19 cellular contexts compared by ENCODE assay signal in genomic region chr9:82495884-82496777, GRCh38.
DNase-seq lines count a peak whose midpoint lies in the region; ATAC-seq, FAIRE-seq and TF ChIP-seq lines count a peak whose summit lies in the region.
"Had no signal": no experiment of that assay in that cellular context is flagged by ENCODE, and none has a peak within 500 bp of the region (broad histone marks: within the 10 kb centered on the region; RNA-seq: fewer than 3 reads in every experiment).

No MANE protein-coding gene starts in this region.

- H3K9ac ChIP-seq in MM.1S (ENCODE audit: low read length), result no peak overlapping the region
- H3K9ac ChIP-seq in HepG2 (ENCODE audit: insufficient read depth, low read depth, low read length), result no peak overlapping the region
- H3K9ac ChIP-seq: GM23248, SK-N-SH had no signal

- DNase-seq in BE2C, result peak; percentile 16
- DNase-seq in MM.1S, result peak; percentile 77
- peak; percentile 29 for DNase-seq in fibroblast of mammary gland (ENCODE audit: low read depth)
- DNase-seq in HepG2 (ENCODE audit: low spot score), result no peak
- DNase-seq in activated CD4-positive, alpha-beta T cell treated with anti-CD3 and anti-CD28 coated beads, Interleukin-2, amount 50 U/mL, for 48 hours, result no peak
- no peak for DNase-seq in 8988T
- DNase-seq: DMS153, EL, GM23248, NCI-H1105 treated with DMSO at 0.1 percent for 48 hours, NCI-H1694 treated with DMSO at 0.1 percent for 48 hours, NCI-H2107, NCI-H226, SK-N-SH had no signal

- H3K4me2 ChIP-seq in MM.1S (ENCODE audit: low read depth, low read length) (peak overlapping the region; percentile 66), HepG2 (ENCODE audit: low read depth, low read length) (peak overlapping the region; percentile 3; the same call in 1 of the 2 replicates)
- H3K4me2 ChIP-seq: SK-N-SH had no signal

- no peaks in the 10 kb centered on the region for H3K9me3 ChIP-seq in BE2C
- no peaks in the 10 kb centered on the region for H3K9me3 ChIP-seq in MM.1S (replicated peaks; ENCODE audit: insufficient read depth, low read length)
- H3K9me3 ChIP-seq in HepG2 (ENCODE audit: low read length), result no peaks in the 10 kb centered on the region
- H3K9me3 ChIP-seq: SK-N-SH had no signal

- TF ChIP-seq EP300 in HepG2 (IDR thresholded peaks at IDR 0.05; ENCODE audit: low read depth in 2 of 2, low read length in 2 of 2), result no peak
- no peak for TF ChIP-seq EP300 in HepG2 (CRISPR knock-in tag; IDR thresholded peaks at IDR 0.05; ENCODE audit: borderline replicate concordance)

- TF ChIP-seq POLR2A in HepG2 (IDR thresholded peaks at IDR 0.05; ENCODE audit: insufficient read depth in 1 of 2, low read depth in 2 of 2, low read length in 2 of 2), result no peak

- H3K4me1 ChIP-seq in BE2C, result no peaks in the 10 kb centered on the region
- peaks cover 17% of the 10 kb centered on the region for H3K4me1 ChIP-seq in MM.1S (ENCODE audit: low read length)
- H3K4me1 ChIP-seq in HepG2 (ENCODE audit: insufficient read depth, low read length), result no peaks in the 10 kb centered on the region

- 0 out of 2 replicates have a peak overlapping the region, but pooled peaks have one; percentile 46 for H2AFZ ChIP-seq in MM.1S (ENCODE audit: low read length)
- no peak overlapping the region for H2AFZ ChIP-seq in HepG2 (ENCODE audit: low read length)
- H2AFZ ChIP-seq: GM23248 had no signal

- H3K27me3 ChIP-seq in BE2C (no peaks in the 10 kb centered on the region), MM.1S (replicated peaks; ENCODE audit: insufficient read depth, low read length) (no peaks in the 10 kb centered on the region), HepG2 (ENCODE audit: control insufficient read depth in 1 of 2, insufficient read depth in 2 of 2, low read length in 2 of 2) (no peaks in the 10 kb centered on the region)

- no peaks in the 10 kb centered on the region for H3K36me3 ChIP-seq in BE2C
- H3K36me3 ChIP-seq in MM.1S (replicated peaks; ENCODE audit: insufficient read depth, low read length), result no peaks in the 10 kb centered on the region
- no peaks in the 10 kb centered on the region for H3K36me3 ChIP-seq in HepG2 (replicated peaks in 1 of 2; ENCODE audit: control insufficient read depth in 1 of 2, insufficient read depth in 2 of 2, low read length in 2 of 2)

- ATAC-seq in HepG2 (no peak), HG02798 (IDR thresholded peaks at IDR 0.05; ENCODE audit: poor library complexity, unreplicated experiment) (no peak)
- ATAC-seq: HCT116 had no signal

- TF ChIP-seq RAD21 in HepG2 (CRISPR knock-in tag; IDR thresholded peaks at IDR 0.05), result no peak

- H3F3A ChIP-seq in MM.1S (ENCODE audit: insufficient read depth, low read length), result no peaks in the 10 kb centered on the region

- peak overlapping the region; percentile 40; the same call in 1 of the 2 replicates for H3K27ac ChIP-seq in MM.1S (ENCODE audit: low read length)
- H3K27ac ChIP-seq in HepG2 (ENCODE audit: extremely low read length, insufficient read depth, low read length), result no peak overlapping the region
- H3K27ac ChIP-seq: C4-2B, GM23248, HL-60 had no signal

- no peaks in the 10 kb centered on the region for H3K79me2 ChIP-seq in MM.1S (ENCODE audit: low read length)
- H3K79me2 ChIP-seq in HepG2 (ENCODE audit: insufficient read depth, low read length), result no peaks in the 10 kb centered on the region

- H3K9me2 ChIP-seq in MM.1S (replicated peaks; ENCODE audit: insufficient read depth, low read length), result no peaks in the 10 kb centered on the region
- H3K9me2 ChIP-seq: SK-N-SH had no signal

- CTCF ChIA-PET in HepG2 (lab: Yijun Ruan, JAX; ENCODE audit: low intra/inter-chr PET ratio, low total read pairs), result no interaction called here

- no peaks in the 10 kb centered on the region for H4K20me1 ChIP-seq in MM.1S (ENCODE audit: insufficient read depth, low read length)
- H4K20me1 ChIP-seq in HepG2 (ENCODE audit: insufficient read depth, low read length), result no peaks in the 10 kb centered on the region

- 57% methylated on average over 14 of the region's 16 CpGs for WGBS in HepG2 (ENCODE audit: low lambda C conversion rate)

- in situ Hi-C loops in HepG2 (cut with HindIII; ENCODE audit: extremely low pct_ligation_motif_present, low pct_unique_long_range_greater_than_20kb), result no loop called here

- BruUV-seq in HepG2 (replicated peaks; lab: Mats Ljungman, UMichigan), result no TSS peak

- TF ChIP-seq CTCF in BE2C (IDR thresholded peaks at IDR 0.05; ENCODE audit: low read depth, low read length) (no peak), MM.1S (IDR thresholded peaks at IDR 0.05; ENCODE audit: low read length) (no peak), fibroblast of mammary gland (conservative IDR thresholded peaks at IDR 0.05; ENCODE audit: control insufficient read depth, insufficient read depth, low read depth, low read length) (no peak), HepG2 (CRISPR knock-in tag; IDR thresholded peaks at IDR 0.05) (no peak)

- H3K4me3 ChIP-seq in BE2C (ENCODE audit: low read depth, low read length), result no peak overlapping the region
- no peak overlapping the region for H3K4me3 ChIP-seq in MM.1S (ENCODE audit: low read length)
- H3K4me3 ChIP-seq in fibroblast of mammary gland (ENCODE audit: control insufficient read depth, low read depth, low read length), result no peak overlapping the region
- H3K4me3 ChIP-seq in HepG2 (replicated peaks in 1 of 3; ENCODE audit: insufficient read depth in 1 of 3, low read depth in 2 of 3, low read length in 3 of 3), result no peak overlapping the region
- H3K4me3 ChIP-seq: GM23248 had no signal

- no peak for FAIRE-seq in HepG2 (lab: Jason Lieb, UNC)
- FAIRE-seq: HTR-8/SVneo had no signal

- POLR2A ChIA-PET in HepG2 (lab: Yijun Ruan, JAX), result no interaction called here

- intact Hi-C loops in HepG2 (cut with micrococcal nuclease; ENCODE audit: unreplicated experiment), result no loop called here

TF ChIP-seq in HepG2, 621 proteins besides CTCF, POLR2A, EP300 and RAD21 (continues in another document):
- no peak for TF ChIP-seq NR2F1 (CRISPR knock-in tag; IDR thresholded peaks at IDR 0.05)
- no peak for TF ChIP-seq CSRNP2 (CRISPR knock-in tag; conservative IDR thresholded peaks at IDR 0.05; ENCODE audit: low read depth)
- no peak for TF ChIP-seq MYC (CRISPR knock-in tag; IDR thresholded peaks at IDR 0.05; ENCODE audit: borderline replicate concordance)
- TF ChIP-seq ZNF354B (CRISPR knock-in tag; IDR thresholded peaks at IDR 0.05), result no peak
- no peak for TF ChIP-seq ZNF138 (CRISPR knock-in tag; IDR thresholded peaks at IDR 0.05; ENCODE audit: low read depth)
- TF ChIP-seq ZFP36L2 (CRISPR knock-in tag; IDR thresholded peaks at IDR 0.05), result no peak
- TF ChIP-seq ZNF510 (CRISPR knock-in tag; IDR thresholded peaks at IDR 0.05; ENCODE audit: low read depth), result no peak
- TF ChIP-seq, protein P1, sequence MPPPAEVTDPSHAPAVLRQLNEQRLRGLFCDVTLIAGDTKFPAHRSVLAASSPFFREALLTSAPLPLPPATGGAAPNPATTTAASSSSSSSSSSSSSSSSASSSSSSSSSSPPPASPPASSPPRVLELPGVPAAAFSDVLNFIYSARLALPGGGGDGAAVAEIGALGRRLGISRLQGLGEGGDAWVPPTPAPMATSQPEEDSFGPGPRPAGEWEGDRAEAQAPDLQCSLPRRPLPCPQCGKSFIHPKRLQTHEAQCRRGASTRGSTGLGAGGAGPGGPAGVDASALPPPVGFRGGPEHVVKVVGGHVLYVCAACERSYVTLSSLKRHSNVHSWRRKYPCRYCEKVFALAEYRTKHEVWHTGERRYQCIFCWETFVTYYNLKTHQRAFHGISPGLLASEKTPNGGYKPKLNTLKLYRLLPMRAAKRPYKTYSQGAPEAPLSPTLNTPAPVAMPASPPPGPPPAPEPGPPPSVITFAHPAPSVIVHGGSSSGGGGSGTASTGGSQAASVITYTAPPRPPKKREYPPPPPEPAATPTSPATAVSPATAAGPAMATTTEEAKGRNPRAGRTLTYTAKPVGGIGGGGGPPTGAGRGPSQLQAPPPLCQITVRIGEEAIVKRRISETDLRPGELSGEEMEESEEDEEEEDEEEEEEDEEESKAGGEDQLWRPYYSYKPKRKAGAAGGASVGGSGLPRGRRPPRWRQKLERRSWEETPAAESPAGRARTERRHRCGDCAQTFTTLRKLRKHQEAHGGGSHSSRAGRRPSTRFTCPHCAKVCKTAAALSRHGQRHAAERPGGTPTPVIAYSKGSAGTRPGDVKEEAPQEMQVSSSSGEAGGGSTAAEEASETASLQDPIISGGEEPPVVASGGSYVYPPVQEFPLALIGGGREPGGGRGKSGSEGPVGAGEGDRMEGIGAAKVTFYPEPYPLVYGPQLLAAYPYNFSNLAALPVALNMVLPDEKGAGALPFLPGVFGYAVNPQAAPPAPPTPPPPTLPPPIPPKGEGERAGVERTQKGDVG (CRISPR knock-in tag; IDR thresholded peaks at IDR 0.05; ENCODE audit: borderline replicate concordance), result no peak
- no peak for TF ChIP-seq ZNF281 (CRISPR knock-in tag; IDR thresholded peaks at IDR 0.05; ENCODE audit: borderline replicate concordance)

Comparison
In these comparisons a context has a peak if more than half of its experiments do, and no peak if none do; other contexts are left out.
1. DNase-seq: peak in BE2C (single experiment), MM.1S (single experiment) and fibroblast of mammary gland (single experiment); none in HepG2 (single experiment), activated CD4-positive, alpha-beta T cell treated with anti-CD3 and anti-CD28 coated beads, Interleukin-2, amount 50 U/mL, for 48 hours (0 of 2) and 8988T (single experiment).